In genomic region chr13:30334663-30335386, GRCh38 we compare ENCODE assay signal across 1 cellular context.
A peak's percentile ranks its signal among the peaks of the same experiment; 100 is the strongest.
TF ChIP-seq lines count a peak whose summit lies in the region.

No MANE protein-coding gene starts in this region.

TF ChIP-seq in HepG2, 621 proteins besides CTCF, POLR2A, EP300 and RAD21 (continued from another document and continues in another):
- TF ChIP-seq, protein P1, sequence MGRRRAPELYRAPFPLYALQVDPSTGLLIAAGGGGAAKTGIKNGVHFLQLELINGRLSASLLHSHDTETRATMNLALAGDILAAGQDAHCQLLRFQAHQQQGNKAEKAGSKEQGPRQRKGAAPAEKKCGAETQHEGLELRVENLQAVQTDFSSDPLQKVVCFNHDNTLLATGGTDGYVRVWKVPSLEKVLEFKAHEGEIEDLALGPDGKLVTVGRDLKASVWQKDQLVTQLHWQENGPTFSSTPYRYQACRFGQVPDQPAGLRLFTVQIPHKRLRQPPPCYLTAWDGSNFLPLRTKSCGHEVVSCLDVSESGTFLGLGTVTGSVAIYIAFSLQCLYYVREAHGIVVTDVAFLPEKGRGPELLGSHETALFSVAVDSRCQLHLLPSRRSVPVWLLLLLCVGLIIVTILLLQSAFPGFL (CRISPR knock-in tag; IDR thresholded peaks at IDR 0.05) = no peak
- TF ChIP-seq AGO1 (IDR thresholded peaks at IDR 0.05; ENCODE audit: low read depth, low read length, poor library complexity, severe bottlenecking) (no peak), BRCA1 (CRISPR knock-in tag; IDR thresholded peaks at IDR 0.05) (no peak), NFE2 (CRISPR knock-in tag; IDR thresholded peaks at IDR 0.05) (no peak), ARID3A (IDR thresholded peaks at IDR 0.05; ENCODE audit: low read depth, low read length) (peak; percentile 74), PAX8 (CRISPR knock-in tag; IDR thresholded peaks at IDR 0.05; ENCODE audit: borderline replicate concordance) (no peak), ZNF318 (CRISPR knock-in tag; IDR thresholded peaks at IDR 0.05) (no peak), KDM5A (IDR thresholded peaks at IDR 0.05; ENCODE audit: borderline replicate concordance, low read length) (no peak), MBD4 (IDR thresholded peaks at IDR 0.05; ENCODE audit: borderline replicate concordance, low read length) (no peak), ZNF431 (CRISPR knock-in tag; IDR thresholded peaks at IDR 0.05; ENCODE audit: borderline replicate concordance, low read depth) (no peak), ZNF766 (CRISPR knock-in tag; IDR thresholded peaks at IDR 0.05; ENCODE audit: borderline replicate concordance) (no peak), ZNF746 (CRISPR knock-in tag; IDR thresholded peaks at IDR 0.05) (no peak; the same call in 1 of the 2 replicates), GATA4 (IDR thresholded peaks at IDR 0.05; ENCODE audit: borderline replicate concordance, low read depth) (no peak), ZNF674 (CRISPR knock-in tag; IDR thresholded peaks at IDR 0.05; ENCODE audit: low read depth) (no peak), ZBTB1 (CRISPR knock-in tag; IDR thresholded peaks at IDR 0.05; ENCODE audit: borderline replicate concordance) (no peak), ATF6 (CRISPR knock-in tag; conservative IDR thresholded peaks at IDR 0.05) (0 out of 2 replicates have a peak, but pooled peaks have one; percentile 67), CCDC6 (CRISPR knock-in tag; IDR thresholded peaks at IDR 0.05) (no peak), PRPF4 (IDR thresholded peaks at IDR 0.05; ENCODE audit: low read depth, low read length, poor library complexity, severe bottlenecking) (no peak), RELA (CRISPR knock-in tag; IDR thresholded peaks at IDR 0.05) (no peak), PHF21A (CRISPR knock-in tag; IDR thresholded peaks at IDR 0.05) (no peak), KAT7 (CRISPR knock-in tag; IDR thresholded peaks at IDR 0.05; ENCODE audit: borderline replicate concordance) (no peak), FOXM1 (CRISPR knock-in tag; IDR thresholded peaks at IDR 0.05) (no peak), EED (CRISPR knock-in tag; IDR thresholded peaks at IDR 0.05) (no peak), ZNF678 (CRISPR knock-in tag; IDR thresholded peaks at IDR 0.05) (no peak), TAF1 (CRISPR knock-in tag; IDR thresholded peaks at IDR 0.05) (no peak), AKAP8 (CRISPR knock-in tag; IDR thresholded peaks at IDR 0.05) (no peak), ZNF839 (CRISPR knock-in tag; IDR thresholded peaks at IDR 0.05; ENCODE audit: borderline replicate concordance) (no peak), ZNF274 (CRISPR knock-in tag; IDR thresholded peaks at IDR 0.05) (no peak), GLI4 (CRISPR knock-in tag; IDR thresholded peaks at IDR 0.05; ENCODE audit: borderline replicate concordance) (no peak), HOXD1 (CRISPR knock-in tag; IDR thresholded peaks at IDR 0.05) (no peak), CEBPG (CRISPR knock-in tag; IDR thresholded peaks at IDR 0.05) (peak; percentile 93)
- TF ChIP-seq, protein P2, sequence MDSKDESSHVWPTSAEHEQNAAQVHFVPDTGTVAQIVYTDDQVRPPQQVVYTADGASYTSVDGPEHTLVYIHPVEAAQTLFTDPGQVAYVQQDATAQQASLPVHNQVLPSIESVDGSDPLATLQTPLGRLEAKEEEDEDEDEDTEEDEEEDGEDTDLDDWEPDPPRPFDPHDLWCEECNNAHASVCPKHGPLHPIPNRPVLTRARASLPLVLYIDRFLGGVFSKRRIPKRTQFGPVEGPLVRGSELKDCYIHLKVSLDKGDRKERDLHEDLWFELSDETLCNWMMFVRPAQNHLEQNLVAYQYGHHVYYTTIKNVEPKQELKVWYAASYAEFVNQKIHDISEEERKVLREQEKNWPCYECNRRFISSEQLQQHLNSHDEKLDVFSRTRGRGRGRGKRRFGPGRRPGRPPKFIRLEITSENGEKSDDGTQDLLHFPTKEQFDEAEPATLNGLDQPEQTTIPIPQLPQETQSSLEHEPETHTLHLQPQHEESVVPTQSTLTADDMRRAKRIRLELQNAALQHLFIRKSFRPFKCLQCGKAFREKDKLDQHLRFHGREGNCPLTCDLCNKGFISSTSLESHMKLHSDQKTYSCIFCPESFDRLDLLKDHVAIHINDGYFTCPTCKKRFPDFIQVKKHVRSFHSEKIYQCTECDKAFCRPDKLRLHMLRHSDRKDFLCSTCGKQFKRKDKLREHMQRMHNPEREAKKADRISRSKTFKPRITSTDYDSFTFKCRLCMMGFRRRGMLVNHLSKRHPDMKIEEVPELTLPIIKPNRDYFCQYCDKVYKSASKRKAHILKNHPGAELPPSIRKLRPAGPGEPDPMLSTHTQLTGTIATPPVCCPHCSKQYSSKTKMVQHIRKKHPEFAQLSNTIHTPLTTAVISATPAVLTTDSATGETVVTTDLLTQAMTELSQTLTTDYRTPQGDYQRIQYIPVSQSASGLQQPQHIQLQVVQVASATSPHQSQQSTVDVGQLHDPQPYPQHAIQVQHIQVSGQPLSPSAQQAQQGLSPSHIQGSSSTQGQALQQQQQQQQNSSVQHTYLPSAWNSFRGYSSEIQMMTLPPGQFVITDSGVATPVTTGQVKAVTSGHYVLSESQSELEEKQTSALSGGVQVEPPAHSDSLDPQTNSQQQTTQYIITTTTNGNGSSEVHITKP (CRISPR knock-in tag; IDR thresholded peaks at IDR 0.05; ENCODE audit: low read depth) = no peak
- TF ChIP-seq, protein P3, sequence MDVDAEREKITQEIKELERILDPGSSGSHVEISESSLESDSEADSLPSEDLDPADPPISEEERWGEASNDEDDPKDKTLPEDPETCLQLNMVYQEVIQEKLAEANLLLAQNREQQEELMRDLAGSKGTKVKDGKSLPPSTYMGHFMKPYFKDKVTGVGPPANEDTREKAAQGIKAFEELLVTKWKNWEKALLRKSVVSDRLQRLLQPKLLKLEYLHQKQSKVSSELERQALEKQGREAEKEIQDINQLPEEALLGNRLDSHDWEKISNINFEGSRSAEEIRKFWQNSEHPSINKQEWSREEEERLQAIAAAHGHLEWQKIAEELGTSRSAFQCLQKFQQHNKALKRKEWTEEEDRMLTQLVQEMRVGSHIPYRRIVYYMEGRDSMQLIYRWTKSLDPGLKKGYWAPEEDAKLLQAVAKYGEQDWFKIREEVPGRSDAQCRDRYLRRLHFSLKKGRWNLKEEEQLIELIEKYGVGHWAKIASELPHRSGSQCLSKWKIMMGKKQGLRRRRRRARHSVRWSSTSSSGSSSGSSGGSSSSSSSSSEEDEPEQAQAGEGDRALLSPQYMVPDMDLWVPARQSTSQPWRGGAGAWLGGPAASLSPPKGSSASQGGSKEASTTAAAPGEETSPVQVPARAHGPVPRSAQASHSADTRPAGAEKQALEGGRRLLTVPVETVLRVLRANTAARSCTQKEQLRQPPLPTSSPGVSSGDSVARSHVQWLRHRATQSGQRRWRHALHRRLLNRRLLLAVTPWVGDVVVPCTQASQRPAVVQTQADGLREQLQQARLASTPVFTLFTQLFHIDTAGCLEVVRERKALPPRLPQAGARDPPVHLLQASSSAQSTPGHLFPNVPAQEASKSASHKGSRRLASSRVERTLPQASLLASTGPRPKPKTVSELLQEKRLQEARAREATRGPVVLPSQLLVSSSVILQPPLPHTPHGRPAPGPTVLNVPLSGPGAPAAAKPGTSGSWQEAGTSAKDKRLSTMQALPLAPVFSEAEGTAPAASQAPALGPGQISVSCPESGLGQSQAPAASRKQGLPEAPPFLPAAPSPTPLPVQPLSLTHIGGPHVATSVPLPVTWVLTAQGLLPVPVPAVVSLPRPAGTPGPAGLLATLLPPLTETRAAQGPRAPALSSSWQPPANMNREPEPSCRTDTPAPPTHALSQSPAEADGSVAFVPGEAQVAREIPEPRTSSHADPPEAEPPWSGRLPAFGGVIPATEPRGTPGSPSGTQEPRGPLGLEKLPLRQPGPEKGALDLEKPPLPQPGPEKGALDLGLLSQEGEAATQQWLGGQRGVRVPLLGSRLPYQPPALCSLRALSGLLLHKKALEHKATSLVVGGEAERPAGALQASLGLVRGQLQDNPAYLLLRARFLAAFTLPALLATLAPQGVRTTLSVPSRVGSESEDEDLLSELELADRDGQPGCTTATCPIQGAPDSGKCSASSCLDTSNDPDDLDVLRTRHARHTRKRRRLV (CRISPR knock-in tag; IDR thresholded peaks at IDR 0.05) = no peak
- TF ChIP-seq, protein P4, sequence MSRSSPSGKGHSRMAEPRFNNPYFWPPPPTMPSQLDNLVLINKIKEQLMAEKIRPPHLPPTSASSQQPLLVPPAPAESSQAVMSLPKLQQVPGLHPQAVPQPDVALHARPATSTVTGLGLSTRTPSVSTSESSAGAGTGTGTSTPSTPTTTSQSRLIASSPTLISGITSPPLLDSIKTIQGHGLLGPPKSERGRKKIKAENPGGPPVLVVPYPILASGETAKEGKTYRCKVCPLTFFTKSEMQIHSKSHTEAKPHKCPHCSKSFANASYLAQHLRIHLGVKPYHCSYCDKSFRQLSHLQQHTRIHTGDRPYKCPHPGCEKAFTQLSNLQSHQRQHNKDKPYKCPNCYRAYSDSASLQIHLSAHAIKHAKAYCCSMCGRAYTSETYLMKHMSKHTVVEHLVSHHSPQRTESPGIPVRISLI (CRISPR knock-in tag; IDR thresholded peaks at IDR 0.05; ENCODE audit: borderline replicate concordance) = peak; percentile 36; the same call in 1 of the 2 replicates
- TF ChIP-seq, protein P5, sequence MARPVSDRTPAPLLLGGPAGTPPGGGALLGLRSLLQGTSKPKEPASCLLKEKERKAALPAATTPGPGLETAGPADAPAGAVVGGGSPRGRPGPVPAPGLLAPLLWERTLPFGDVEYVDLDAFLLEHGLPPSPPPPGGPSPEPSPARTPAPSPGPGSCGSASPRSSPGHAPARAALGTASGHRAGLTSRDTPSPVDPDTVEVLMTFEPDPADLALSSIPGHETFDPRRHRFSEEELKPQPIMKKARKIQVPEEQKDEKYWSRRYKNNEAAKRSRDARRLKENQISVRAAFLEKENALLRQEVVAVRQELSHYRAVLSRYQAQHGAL (CRISPR knock-in tag; IDR thresholded peaks at IDR 0.05; ENCODE audit: not compliant biosample characterization) = no peak
